Comparison of ENCODE assay signal across 1 cellular context in genomic region chr5:169374761-169375160, GRCh38.
TF ChIP-seq lines count a peak whose summit lies in the region.

No MANE protein-coding gene starts in this region.

TF ChIP-seq in SK-N-SH treated with all-trans-retinoic acid at 6 μM for 48 hours, 23 proteins besides CTCF, POLR2A, EP300 and RAD21 (continued from another document):
- TF ChIP-seq ISL1 (CRISPR knock-in tag; IDR thresholded peaks at IDR 0.05), result no peak
- no peak for TF ChIP-seq CSDC2 (CRISPR knock-in tag; IDR thresholded peaks at IDR 0.05)
- TF ChIP-seq BACH2 (CRISPR knock-in tag; IDR thresholded peaks at IDR 0.05; ENCODE audit: borderline replicate concordance), result no peak
- TF ChIP-seq ZFP30 (CRISPR knock-in tag; IDR thresholded peaks at IDR 0.05), result no peak
- no peak for TF ChIP-seq CSRNP3 (CRISPR knock-in tag; IDR thresholded peaks at IDR 0.05)
- TF ChIP-seq ZNF8 (CRISPR knock-in tag; IDR thresholded peaks at IDR 0.05), result no peak
- TF ChIP-seq ZNF565 (CRISPR knock-in tag; conservative IDR thresholded peaks at IDR 0.05; ENCODE audit: low read depth), result no peak
- TF ChIP-seq SNAI2 (CRISPR knock-in tag; IDR thresholded peaks at IDR 0.05), result no peak
- TF ChIP-seq, protein P1, sequence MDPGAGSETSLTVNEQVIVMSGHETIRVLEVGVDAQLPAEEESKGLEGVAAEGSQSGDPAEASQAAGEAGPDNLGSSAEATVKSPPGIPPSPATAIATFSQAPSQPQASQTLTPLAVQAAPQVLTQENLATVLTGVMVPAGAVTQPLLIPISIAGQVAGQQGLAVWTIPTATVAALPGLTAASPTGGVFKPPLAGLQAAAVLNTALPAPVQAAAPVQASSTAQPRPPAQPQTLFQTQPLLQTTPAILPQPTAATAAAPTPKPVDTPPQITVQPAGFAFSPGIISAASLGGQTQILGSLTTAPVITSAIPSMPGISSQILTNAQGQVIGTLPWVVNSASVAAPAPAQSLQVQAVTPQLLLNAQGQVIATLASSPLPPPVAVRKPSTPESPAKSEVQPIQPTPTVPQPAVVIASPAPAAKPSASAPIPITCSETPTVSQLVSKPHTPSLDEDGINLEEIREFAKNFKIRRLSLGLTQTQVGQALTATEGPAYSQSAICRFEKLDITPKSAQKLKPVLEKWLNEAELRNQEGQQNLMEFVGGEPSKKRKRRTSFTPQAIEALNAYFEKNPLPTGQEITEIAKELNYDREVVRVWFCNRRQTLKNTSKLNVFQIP (CRISPR knock-in tag; IDR thresholded peaks at IDR 0.05; ENCODE audit: borderline replicate concordance, low read depth), result no peak
- no peak for TF ChIP-seq RARB (CRISPR knock-in tag; IDR thresholded peaks at IDR 0.05)
- TF ChIP-seq ZNF70 (CRISPR knock-in tag; IDR thresholded peaks at IDR 0.05), result no peak
- TF ChIP-seq ARNTL (CRISPR knock-in tag; IDR thresholded peaks at IDR 0.05; ENCODE audit: borderline replicate concordance, low read depth), result no peak
- no peak for TF ChIP-seq PPARA (CRISPR knock-in tag; IDR thresholded peaks at IDR 0.05; ENCODE audit: borderline replicate concordance)
